In genomic region chr22:36419912-36420882, GRCh38 we compare ENCODE assay signal across 11 cellular contexts. TPM values are rescaled to one million over a fixed set of nuclear protein-coding genes. Genes with fewer than 3 reads are reported as not detected.
A peak's percentile ranks its signal among the peaks of the same experiment; 100 is the strongest.
DNase-seq lines count a peak whose midpoint lies in the region; ATAC-seq, FAIRE-seq and TF ChIP-seq lines count a peak whose summit lies in the region.
"Had no signal": no experiment of that assay in that cellular context is flagged by ENCODE, and none has a peak within 500 bp of the region (broad histone marks: within the 10 kb centered on the region; RNA-seq: fewer than 3 reads in every experiment).

No MANE protein-coding gene starts in this region.

- H3K27ac ChIP-seq in HUES6 (ENCODE audit: low read depth, low read length): peak overlapping the region; percentile 53; the same call in 1 of the 2 replicates
- peak overlapping the region; percentile 52 for H3K27ac ChIP-seq in duodenal mucosa (ENCODE audit: low read depth, low read length)
- peak overlapping the region in 7 of 8 donors; percentile 74 to 88 (median 79) for H3K27ac ChIP-seq in spleen

- no peak for FAIRE-seq in HTR-8/SVneo (lab: Jason Lieb, UNC)

- WGBS in spleen, 5 donors: 79 to 87% (median 83%) methylated on average over 21 of the region's 21 CpGs

- intact Hi-C loops in spleen (cut with DNase I; ENCODE audit: low total_unique reads): no loop called here

- no peak overlapping the region for H3K4me3 ChIP-seq in HUES6 (ENCODE audit: low read depth, low read length)
- H3K4me3 ChIP-seq in duodenal mucosa (ENCODE audit: low read depth in 1 of 2, low read length in 2 of 2): peak overlapping the region; percentile 38 to 46
- H3K4me3 ChIP-seq in spleen: peak overlapping the region in 1 of 8 donors; percentile 9

- H3K27me3 ChIP-seq in HUES6 (ENCODE audit: control insufficient read depth, insufficient read depth, low read length) (no peaks in the 10 kb centered on the region), duodenal mucosa (ENCODE audit: control insufficient read depth in 1 of 2, insufficient read depth in 2 of 2, low read length in 2 of 2) (no peaks in the 10 kb centered on the region), spleen (replicated peaks in 1 of 7) (no peaks in the 10 kb centered on the region)

- peaks cover 11% of the 10 kb centered on the region for H3K4me1 ChIP-seq in HUES6 (ENCODE audit: control insufficient read depth, insufficient read depth, low read length)
- peaks cover 26 to 46% of the 10 kb centered on the region in 2 donors for H3K4me1 ChIP-seq in duodenal mucosa (ENCODE audit: control insufficient read depth in 1 of 2, insufficient read depth in 2 of 2, low read length in 2 of 2)
- H3K4me1 ChIP-seq in spleen: peaks cover 14 to 87% (median 55%) of the 10 kb centered on the region in 6 donors

- H3K9ac ChIP-seq in HUES6 (ENCODE audit: low read length): peak overlapping the region; percentile 1
- no peak overlapping the region for H3K9ac ChIP-seq in duodenal mucosa (ENCODE audit: low read depth in 1 of 2, low read length in 2 of 2)

- no peak for TF ChIP-seq POLR2A in spleen (IDR thresholded peaks at IDR 0.05)

- no peak for ATAC-seq in HG02759 (IDR thresholded peaks at IDR 0.05; ENCODE audit: unreplicated experiment)

- DNase-seq in medulla oblongata (ENCODE audit: extremely low spot score): peak; percentile 44
- no peak for DNase-seq in spleen
- no peak for DNase-seq in HTR-8/SVneo (ENCODE audit: insufficient read length, low spot score)
- DNase-seq in GM10266 (ENCODE audit: extremely low spot score): no peak
- no peak for DNase-seq in NCI-H187 (lab: John Stamatoyannopoulos, UW)
- DNase-seq: activated CD4-positive, alpha-beta T cell treated with anti-CD3 and anti-CD28 coated beads for 36 hours; NCI-H1694 treated with DMSO at 0.1 percent for 48 hours had no signal

- H3K36me3 ChIP-seq in HUES6 (ENCODE audit: control insufficient read depth, insufficient read depth, low read length) (no peaks in the 10 kb centered on the region), duodenal mucosa (ENCODE audit: control insufficient read depth in 1 of 2, insufficient read depth in 2 of 2, low read length in 2 of 2) (no peaks in the 10 kb centered on the region), spleen (no peaks in the 10 kb centered on the region)
- H3K36me3 ChIP-seq: thoracic aorta had no signal

- H3K9me3 ChIP-seq in HUES6 (ENCODE audit: control insufficient read depth, insufficient read depth, low read depth, low read length): no peaks in the 10 kb centered on the region
- no peaks in the 10 kb centered on the region for H3K9me3 ChIP-seq in duodenal mucosa (ENCODE audit: control insufficient read depth in 1 of 2, low read length in 2 of 2)
- H3K9me3 ChIP-seq in spleen: no peaks in the 10 kb centered on the region
- H3K9me3 ChIP-seq: thoracic aorta had no signal

- TF ChIP-seq CTCF in spleen (IDR thresholded peaks at IDR 0.05 in 8 of 11, conservative IDR thresholded peaks at IDR 0.05 in 3 of 11) (no peak), GM10266 (IDR thresholded peaks at IDR 0.05; ENCODE audit: control insufficient read depth, insufficient read depth, low read depth, missing control alignments) (no peak)

RNA-seq across cellular contexts. Expression of gene MYH9, which starts 32.4 kb away (rescaled TPM):
- total RNA-seq in spleen: 1,000 to 10,000 TPM in 4 of 7 donors, 100 to 1,000 TPM in 3; 575 to 1,376 (median 1,013) TPM
- polyA plus RNA-seq in spleen: 100 to 1,000 TPM in 1 of 3 donors, 10 to 100 TPM in 2; 59.8 to 166 (median 71.1) TPM
